Comparison of ENCODE assay signal across 8 cellular contexts in the genomic region with DNA sequence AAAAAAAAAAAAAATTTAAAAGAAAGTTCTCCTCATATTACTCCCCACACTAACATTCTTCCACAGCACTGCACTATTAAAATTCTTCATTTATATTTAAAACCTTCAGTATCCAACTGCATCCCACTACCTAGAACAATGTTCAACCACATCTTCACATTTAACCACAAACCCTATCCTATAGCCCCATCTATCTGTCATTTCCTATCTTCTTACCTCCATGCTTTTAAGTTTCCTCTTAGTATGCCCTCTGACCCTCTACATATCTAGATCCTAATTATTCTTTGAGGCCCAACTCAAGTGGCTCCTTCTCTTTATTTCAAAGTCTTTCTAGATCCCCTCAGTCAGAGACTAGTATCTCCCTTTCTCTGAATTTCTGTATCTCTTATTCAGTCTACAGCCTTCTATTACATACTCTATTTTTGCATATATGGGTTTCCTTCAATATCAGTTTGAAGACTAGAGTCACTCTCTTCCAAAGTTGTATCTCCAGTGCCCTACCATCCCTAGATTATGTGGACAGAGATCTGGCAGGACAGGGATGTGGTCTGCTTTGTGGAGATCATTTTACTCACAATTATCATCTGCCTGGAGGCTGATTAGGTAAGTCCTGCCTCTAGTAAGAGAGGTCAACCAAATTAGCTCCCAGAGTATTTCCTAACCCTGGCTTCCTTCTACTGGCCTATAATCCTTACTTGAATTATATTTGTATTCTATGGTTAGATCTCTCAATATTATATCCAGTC. TPM values are rescaled to one million over a fixed set of nuclear protein-coding genes. Genes with fewer than 3 reads are reported as not detected.
DNase-seq lines count a peak whose midpoint lies in the region; ATAC-seq and TF ChIP-seq lines count a peak whose summit lies in the region.

No MANE protein-coding gene starts in this region.

- H3K79me2 ChIP-seq in OCI-LY3 (ENCODE audit: low read length), result peaks cover 83% of the 10 kb centered on the region

- no peak overlapping the region for H2AFZ ChIP-seq in OCI-LY3 (ENCODE audit: low read depth, low read length)

- no peak for TF ChIP-seq EP300 in ovary (IDR thresholded peaks at IDR 0.05)

- peaks cover 21% of the 10 kb centered on the region for H3K36me3 ChIP-seq in OCI-LY3 (replicated peaks; ENCODE audit: low read depth, low read length)
- peaks cover 13% of the 10 kb centered on the region for H3K36me3 ChIP-seq in ectodermal cell (ENCODE audit: control insufficient read depth, insufficient read depth, low read length)
- peaks cover 0 to 30% of the 10 kb centered on the region in 2 donors for H3K36me3 ChIP-seq in psoas muscle (ENCODE audit: insufficient read depth in 1 of 2, low read depth in 1 of 2)
- no peaks in the 10 kb centered on the region for H3K36me3 ChIP-seq in ovary

- intact Hi-C loops in psoas muscle (cut with DNase I) (no loop called here), ovary (cut with DNase I) (no loop called here)

- H3K4me2 ChIP-seq in OCI-LY3 (ENCODE audit: low read length), result peak overlapping the region; percentile 93

- DNase-seq in DMS 273 (lab: John Stamatoyannopoulos, UW; ENCODE audit: unreplicated experiment) (peak; percentile 15), DMS 273 treated with DMSO at 0.1 percent for 48 hours (lab: John Stamatoyannopoulos, UW) (no peak), psoas muscle (no peak), ecto neural progenitor cell (ENCODE audit: low spot score) (no peak), ovary (no peak), SKM-1 treated with dmso at 0.1 percent for 144 hours (lab: John Stamatoyannopoulos, UW; ENCODE audit: unreplicated experiment) (no peak)

- H3K4me1 ChIP-seq in OCI-LY3 (ENCODE audit: low read length), result peaks cover 56% of the 10 kb centered on the region
- H3K4me1 ChIP-seq in ectodermal cell (ENCODE audit: control insufficient read depth, insufficient read depth, low read length), result peaks cover 9% of the 10 kb centered on the region
- H3K4me1 ChIP-seq in psoas muscle, result peaks cover 45% of the 10 kb centered on the region
- peaks cover 14% of the 10 kb centered on the region for H3K4me1 ChIP-seq in ovary (ENCODE audit: insufficient read depth)

- H3K9me3 ChIP-seq in OCI-LY3 (ENCODE audit: insufficient read depth, low read length), result no peaks in the 10 kb centered on the region
- no peaks in the 10 kb centered on the region for H3K9me3 ChIP-seq in ectodermal cell (ENCODE audit: control insufficient read depth, low read length)
- no peaks in the 10 kb centered on the region for H3K9me3 ChIP-seq in psoas muscle
- H3K9me3 ChIP-seq in ovary, result no peaks in the 10 kb centered on the region

- H4K20me1 ChIP-seq in OCI-LY3 (ENCODE audit: insufficient read depth, low read length), result peaks cover 18% of the 10 kb centered on the region

- ATAC-seq in psoas muscle, result peak in 3 of 4 donors; percentile 17 to 36 (median 27)

- peak overlapping the region; percentile 89 for H3K9ac ChIP-seq in OCI-LY3 (ENCODE audit: low read length)

- H3K4me3 ChIP-seq in OCI-LY3 (ENCODE audit: low read length) (peak overlapping the region; percentile 96), ectodermal cell (ENCODE audit: insufficient read depth, low read depth, low read length) (peak overlapping the region; percentile 95), psoas muscle (peak overlapping the region; percentile 82), ovary (no peak overlapping the region)

- TF ChIP-seq CTCF in OCI-LY3 (IDR thresholded peaks at IDR 0.05; ENCODE audit: low read depth, low read length) (peak; percentile 49), psoas muscle (IDR thresholded peaks at IDR 0.05) (no peak), ovary (IDR thresholded peaks at IDR 0.05) (no peak)

- no peaks in the 10 kb centered on the region for H3K27me3 ChIP-seq in OCI-LY3 (ENCODE audit: low read depth, low read length)
- H3K27me3 ChIP-seq in ectodermal cell (ENCODE audit: control insufficient read depth, insufficient read depth, low read length, poor library complexity, severe bottlenecking), result no peaks in the 10 kb centered on the region
- no peaks in the 10 kb centered on the region for H3K27me3 ChIP-seq in psoas muscle (ENCODE audit: insufficient read depth in 3 of 3, low read length in 2 of 3)
- no peaks in the 10 kb centered on the region for H3K27me3 ChIP-seq in ovary

- H3K27ac ChIP-seq in OCI-LY3 (ENCODE audit: low read length), result peak overlapping the region; percentile 85
- H3K27ac ChIP-seq in ectodermal cell (ENCODE audit: insufficient read depth, low read depth, low read length, poor library complexity, severe bottlenecking), result no peak overlapping the region
- peak overlapping the region; percentile 97 for H3K27ac ChIP-seq in psoas muscle
- H3K27ac ChIP-seq in ovary, result no peak overlapping the region

- TF ChIP-seq POLR2A in ovary (IDR thresholded peaks at IDR 0.05), result no peak

RNA-seq across cellular contexts. Expression of a gene that starts 1.4 kb away (rescaled TPM):
- polyA plus RNA-seq in ectodermal cell (2013, experiment 1 of 4), result 96.1 TPM
- 90.8 TPM for polyA plus RNA-seq in ectodermal cell (2013, experiment 2 of 4)
- polyA plus RNA-seq in ectodermal cell (2013, experiment 3 of 4), result 98.4 TPM
- 102 TPM for polyA plus RNA-seq in ectodermal cell (2013, experiment 4 of 4)
- total RNA-seq in psoas muscle, result 10 to 100 TPM; 24.0 to 80.8 (median 34.5) TPM
- 100 to 1,000 TPM in 1 of 3 donors, 10 to 100 TPM in 2; 73.5 to 109 (median 79.2) TPM for polyA plus RNA-seq in psoas muscle
- total RNA-seq in ovary, result 10 to 100 TPM; 13.2 to 34.9 (median 17.8) TPM
- polyA plus RNA-seq in ovary, result 10 to 100 TPM; 32.9 to 43.8 TPM

RNA-seq across cellular contexts. Expression of a gene that starts 3.5 kb away (rescaled TPM):
- polyA plus RNA-seq in ectodermal cell (2013, experiment 1 of 4), result 83.4 TPM
- 81.4 TPM for polyA plus RNA-seq in ectodermal cell (2013, experiment 2 of 4)
- polyA plus RNA-seq in ectodermal cell (2013, experiment 3 of 4), result 58.3 TPM
- polyA plus RNA-seq in ectodermal cell (2013, experiment 4 of 4), result 65.8 TPM
- 100 to 1,000 TPM in 1 of 4 donors, 10 to 100 TPM in 3; 36.4 to 102 (median 49.3) TPM for total RNA-seq in psoas muscle
- 10 to 100 TPM; 59.6 to 64.4 (median 63.2) TPM for polyA plus RNA-seq in psoas muscle
- 100 to 1,000 TPM in 5 of 7 donors, 10 to 100 TPM in 2; 57.9 to 139 (median 126) TPM for total RNA-seq in ovary
- 100 to 1,000 TPM in 1 of 2 donors, 10 to 100 TPM in 1; 51.5 to 120 TPM for polyA plus RNA-seq in ovary

RNA-seq across cellular contexts. Expression of a gene that starts 46.0 kb away (rescaled TPM):
- 3.2 TPM for polyA plus RNA-seq in ectodermal cell (2013, experiment 1 of 4)
- 3.6 TPM for polyA plus RNA-seq in ectodermal cell (2013, experiment 2 of 4)
- 4.1 TPM for polyA plus RNA-seq in ectodermal cell (2013, experiment 3 of 4)
- polyA plus RNA-seq in ectodermal cell (2013, experiment 4 of 4), result 4.2 TPM
- total RNA-seq in psoas muscle (10 to 100 TPM; 44.3 to 65.6 (median 54.6) TPM), ovary (1 to 10 TPM in 6 of 7 donors, under 1 TPM in 1; 0.77 to 6.2 (median 1.7) TPM)
- polyA plus RNA-seq in psoas muscle (10 to 100 TPM in 2 of 3 donors, 1 to 10 TPM in 1; 3.7 to 41.1 (median 13.4) TPM), ovary (1 to 10 TPM; 2.5 to 2.7 TPM)

RNA-seq across cellular contexts. Expression of a gene that starts 59.3 kb away (rescaled TPM):
- 1.6 TPM for polyA plus RNA-seq in ectodermal cell (2013, experiment 1 of 4)
- 2.3 TPM for polyA plus RNA-seq in ectodermal cell (2013, experiment 2 of 4)
- 1.7 TPM for polyA plus RNA-seq in ectodermal cell (2013, experiment 3 of 4)
- polyA plus RNA-seq in ectodermal cell (2013, experiment 4 of 4), result 1.3 TPM
- total RNA-seq in psoas muscle (under 1 TPM; 0.08 to 0.17 (median 0.16) TPM), ovary (1 to 10 TPM in 1 of 7 donors, under 1 TPM in 5, not detected in 1; 0.15 to 2.3 (median 0.28) TPM)
- polyA plus RNA-seq in psoas muscle (under 1 TPM; 0.06 to 0.31 (median 0.23) TPM), ovary (under 1 TPM; 0.07 to 0.81 TPM)

Comparison
In these comparisons a context has a peak if more than half of its experiments do, and no peak if none do; other contexts are left out.
1. H3K27ac ChIP-seq: peak in OCI-LY3 (single experiment) and psoas muscle (single experiment); none in ectodermal cell (single experiment) and ovary (0 of 2).
2. RNA of a gene that starts 46.0 kb away (total RNA-seq): 44.3 to 65.6 TPM in psoas muscle; 0.77 to 6.2 TPM in ovary; every median in the first group is over 4 times any median in the second.